ENCODE assay signal across 8 cellular contexts in the genomic region with DNA sequence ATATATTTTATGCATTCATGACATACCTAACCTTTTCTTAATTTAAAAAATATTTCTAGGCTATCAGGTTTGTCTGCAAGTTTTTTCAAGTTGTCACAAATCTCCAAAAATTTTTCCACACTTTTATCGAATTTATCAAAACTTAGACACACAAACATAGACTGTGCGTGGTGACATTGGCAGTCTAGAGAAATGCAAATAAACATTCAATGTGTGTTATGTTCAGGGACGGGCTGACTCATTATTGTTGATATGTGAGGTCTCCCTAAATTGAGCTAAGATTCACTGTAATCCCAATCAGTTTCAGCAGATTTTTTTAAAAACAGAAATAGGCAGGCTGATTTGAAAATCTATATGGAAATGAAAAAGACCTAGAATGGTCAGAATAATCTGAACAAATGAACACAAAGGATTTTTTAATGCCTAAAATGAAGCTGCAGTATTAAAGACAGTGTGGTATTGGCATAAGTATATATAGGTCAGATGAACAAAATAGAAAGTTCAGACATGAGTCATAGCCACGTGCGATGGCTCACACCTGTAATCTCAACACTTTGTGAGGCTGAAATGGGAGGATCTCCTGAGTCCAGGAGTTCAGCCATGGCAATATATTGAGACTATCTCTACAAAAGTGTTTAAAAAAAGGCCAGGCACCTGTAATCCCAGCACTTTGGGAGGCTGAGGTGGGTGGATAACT. TPM values are rescaled to one million over a fixed set of nuclear protein-coding genes. Genes with fewer than 3 reads are reported as not detected.
DNase-seq lines count a peak whose midpoint lies in the region; ATAC-seq, FAIRE-seq and TF ChIP-seq lines count a peak whose summit lies in the region.

No MANE protein-coding gene starts in this region.

- ATAC-seq in HG02763 (IDR thresholded peaks at IDR 0.05; ENCODE audit: unreplicated experiment): peak; percentile 80
- peak; percentile 36 for ATAC-seq in PC-3
- no peak for ATAC-seq in upper lobe of right lung

- H3K4me3 ChIP-seq in PC-3 (ENCODE audit: low read length): peak overlapping the region; percentile 21; the same call in 1 of the 2 replicates
- no peak overlapping the region for H3K4me3 ChIP-seq in small intestine (ENCODE audit: low read depth in 1 of 2, low read length in 2 of 2)
- H3K4me3 ChIP-seq in upper lobe of right lung: no peak overlapping the region
- no peak overlapping the region for H3K4me3 ChIP-seq in SK-N-SH (ENCODE audit: low read depth in 2 of 2, low read length in 1 of 2)

- H3K4me1 Mint-ChIP-seq in activated CD4-positive, alpha-beta T cell treated with anti-CD3 and anti-CD28 coated beads, Interleukin-2, amount 10 ng/mL, durations not matched to agents 7 days and 5 days: peaks cover 9% of the 10 kb centered on the region

- H3K27ac ChIP-seq in PC-3 (ENCODE audit: low read length): peak overlapping the region; percentile 73
- H3K27ac ChIP-seq in small intestine (ENCODE audit: low read depth in 1 of 2, low read length in 1 of 2): no peak overlapping the region
- H3K27ac ChIP-seq in upper lobe of right lung: no peak overlapping the region
- H3K27ac ChIP-seq in SK-N-SH (ENCODE audit: low read depth in 2 of 2, low read length in 1 of 2): no peak overlapping the region

- POLR2A ChIA-PET in activated CD4-positive, alpha-beta T cell treated with anti-CD3 and anti-CD28 coated beads, Interleukin-2, amount 10 ng/mL, durations not matched to agents 7 days and 5 days (lab: Charles Lee): no interaction called here
- POLR2A ChIA-PET in PC-3 (lab: Charles Lee; ENCODE audit: unreplicated experiment): interaction anchor here (0.6 kb wide), 1 partner anchor 54 kb away, joined by 3 read pairs; a partner anchor contains a TSS
- POLR2A ChIA-PET in SK-N-SH (lab: Yijun Ruan, JAX): no interaction called here

- H3K9me2 ChIP-seq in PC-3 (replicated peaks; ENCODE audit: low read length): no peaks in the 10 kb centered on the region
- H3K9me2 ChIP-seq in SK-N-SH: no peaks in the 10 kb centered on the region

- no peak for TF ChIP-seq EP300 in SK-N-SH (IDR thresholded peaks at IDR 0.05; ENCODE audit: borderline replicate concordance in 1 of 2, low read depth in 1 of 2, low read length in 1 of 2)

- DNase-seq in activated CD4-positive, alpha-beta T cell treated with anti-CD3 and anti-CD28 coated beads, Interleukin-2, amount 50 U/mL, for 48 hours: peak; percentile 11 to 38
- no peak for DNase-seq in activated CD4-positive, alpha-beta T cell treated with anti-CD3 and anti-CD28 coated beads, Interleukin-2, amount 10 ng/mL, durations not matched to agents 7 days and 5 days
- DNase-seq in PC-3: peak; percentile 49
- peak; percentile 93 for DNase-seq in small intestine
- DNase-seq in upper lobe of right lung: no peak
- DNase-seq in SK-N-SH: no peak
- no peak for DNase-seq in NCI-H128 (lab: John Stamatoyannopoulos, UW; ENCODE audit: unreplicated experiment)

- H3K9ac ChIP-seq in PC-3 (ENCODE audit: low read length): no peak overlapping the region
- H3K9ac ChIP-seq in SK-N-SH: no peak overlapping the region

- TF ChIP-seq RAD21 in SK-N-SH (IDR thresholded peaks at IDR 0.05; ENCODE audit: low read length): no peak

- peaks cover 41% of the 10 kb centered on the region for H3K4me1 ChIP-seq in PC-3 (ENCODE audit: insufficient read depth, low read length)
- H3K4me1 ChIP-seq in small intestine (ENCODE audit: control insufficient read depth in 2 of 2, insufficient read depth in 1 of 2, low read depth in 1 of 2, low read length in 1 of 2): no peaks in the 10 kb centered on the region
- H3K4me1 ChIP-seq in upper lobe of right lung: no peaks in the 10 kb centered on the region
- peaks cover 0 to 7% of the 10 kb centered on the region in 2 experiments; a peak in 2 of 4 replicates for H3K4me1 ChIP-seq in SK-N-SH (ENCODE audit: control insufficient read depth in 1 of 2, insufficient read depth in 2 of 2, low read depth in 1 of 2, low read length in 1 of 2)

- H3K9me3 Mint-ChIP-seq in activated CD4-positive, alpha-beta T cell treated with anti-CD3 and anti-CD28 coated beads, Interleukin-2, amount 10 ng/mL, durations not matched to agents 7 days and 5 days: no peaks in the 10 kb centered on the region

- no peak for FAIRE-seq in small intestine (lab: Jason Lieb, UNC)

- H3K36me3 Mint-ChIP-seq in activated CD4-positive, alpha-beta T cell treated with anti-CD3 and anti-CD28 coated beads, Interleukin-2, amount 10 ng/mL, durations not matched to agents 7 days and 5 days (ENCODE audit: low read depth): no peaks in the 10 kb centered on the region

- H3F3A ChIP-seq in PC-3 (ENCODE audit: low read length, unreplicated experiment): peaks cover 11% of the 10 kb centered on the region
- H3F3A ChIP-seq in SK-N-SH (replicated peaks; ENCODE audit: insufficient read depth): peaks cover 11% of the 10 kb centered on the region

- H3K9me3 ChIP-seq in PC-3 (ENCODE audit: low read length) (no peaks in the 10 kb centered on the region), small intestine (ENCODE audit: control insufficient read depth, low read depth) (no peaks in the 10 kb centered on the region), upper lobe of right lung (no peaks in the 10 kb centered on the region), SK-N-SH (no peaks in the 10 kb centered on the region)

- WGBS in small intestine, 3 donors: 24 to 45% (median 27%) methylated on average over 5 of the region's 5 CpGs
- WGBS in SK-N-SH (ENCODE audit: low lambda C conversion rate): 80% methylated on average over 5 of the region's 5 CpGs

- no peak overlapping the region for H3K4me3 Mint-ChIP-seq in activated CD4-positive, alpha-beta T cell treated with anti-CD3 and anti-CD28 coated beads, Interleukin-2, amount 10 ng/mL, durations not matched to agents 7 days and 5 days

- TF ChIP-seq CTCF in PC-3 (conservative IDR thresholded peaks at IDR 0.05; ENCODE audit: low read depth, low read length): no peak
- no peak for TF ChIP-seq CTCF in upper lobe of right lung (IDR thresholded peaks at IDR 0.05)
- no peak for TF ChIP-seq CTCF in SK-N-SH (IDR thresholded peaks at IDR 0.05)

- CTCF ChIA-PET in activated CD4-positive, alpha-beta T cell treated with anti-CD3 and anti-CD28 coated beads, Interleukin-2, amount 10 ng/mL, durations not matched to agents 7 days and 5 days (lab: Charles Lee): interaction anchor here (1.1 to 1.2 kb wide), 2 partner anchors 11 to 57 kb away, joined by 3 to 4 read pairs; no protein-coding TSS in a partner anchor
- CTCF ChIA-PET in PC-3 (lab: Charles Lee): no interaction called here
- CTCF ChIA-PET in SK-N-SH (lab: Yijun Ruan, JAX): no interaction called here

- peaks cover 78% of the 10 kb centered on the region for H3K79me2 ChIP-seq in PC-3 (ENCODE audit: low read length)
- H3K79me2 ChIP-seq in SK-N-SH (ENCODE audit: insufficient read depth): peaks cover 14% of the 10 kb centered on the region

- H3K27me3 Mint-ChIP-seq in activated CD4-positive, alpha-beta T cell treated with anti-CD3 and anti-CD28 coated beads, Interleukin-2, amount 10 ng/mL, durations not matched to agents 7 days and 5 days: no peaks in the 10 kb centered on the region

- no TSS peak for BruUV-seq in PC-3 (replicated peaks; lab: Mats Ljungman, UMichigan)

- H3K4me2 ChIP-seq in PC-3 (ENCODE audit: low read length) (peak overlapping the region; percentile 81), SK-N-SH (no peak overlapping the region)

- H2AFZ ChIP-seq in PC-3 (ENCODE audit: low read length) (no peak overlapping the region), SK-N-SH (ENCODE audit: low read depth) (no peak overlapping the region)

- H4K20me1 ChIP-seq in PC-3 (ENCODE audit: low read length): peaks cover 7% of the 10 kb centered on the region; the same call in 1 of the 2 replicates
- peaks cover 16% of the 10 kb centered on the region; the same call in 1 of the 2 replicates for H4K20me1 ChIP-seq in SK-N-SH (ENCODE audit: insufficient read depth)

- H3K27ac Mint-ChIP-seq in activated CD4-positive, alpha-beta T cell treated with anti-CD3 and anti-CD28 coated beads, Interleukin-2, amount 10 ng/mL, durations not matched to agents 7 days and 5 days: no peak overlapping the region

- intact Hi-C loops in PC-3 (cut with micrococcal nuclease): no loop called here
- intact Hi-C loops in upper lobe of right lung (cut with DNase I): no loop called here

- H3K36me3 ChIP-seq in PC-3 (ENCODE audit: low read depth, low read length) (no peaks in the 10 kb centered on the region), small intestine (ENCODE audit: control insufficient read depth in 2 of 2, insufficient read depth in 2 of 2, low read length in 2 of 2) (no peaks in the 10 kb centered on the region), upper lobe of right lung (no peaks in the 10 kb centered on the region), SK-N-SH (replicated peaks in 1 of 2; ENCODE audit: control insufficient read depth in 1 of 2, insufficient read depth in 2 of 2, low read length in 1 of 2) (no peaks in the 10 kb centered on the region)

- H3K27me3 ChIP-seq in PC-3 (ENCODE audit: low read length): no peaks in the 10 kb centered on the region
- H3K27me3 ChIP-seq in small intestine (ENCODE audit: control insufficient read depth in 2 of 2, insufficient read depth in 2 of 2, low read length in 2 of 2): no peaks in the 10 kb centered on the region
- H3K27me3 ChIP-seq in upper lobe of right lung: no peaks in the 10 kb centered on the region
- H3K27me3 ChIP-seq in SK-N-SH (ENCODE audit: insufficient read depth): no peaks in the 10 kb centered on the region

TF ChIP-seq in SK-N-SH, 30 proteins besides CTCF, POLR2A, EP300 and RAD21 (continues in another document):
- TF ChIP-seq RFX5 (IDR thresholded peaks at IDR 0.05; ENCODE audit: low read length) (no peak), TAF1 (IDR thresholded peaks at IDR 0.05; ENCODE audit: borderline replicate concordance, low read depth, low read length) (no peak), FOXJ3 (CRISPR knock-in tag; IDR thresholded peaks at IDR 0.05) (no peak)
- TF ChIP-seq, protein P1, sequence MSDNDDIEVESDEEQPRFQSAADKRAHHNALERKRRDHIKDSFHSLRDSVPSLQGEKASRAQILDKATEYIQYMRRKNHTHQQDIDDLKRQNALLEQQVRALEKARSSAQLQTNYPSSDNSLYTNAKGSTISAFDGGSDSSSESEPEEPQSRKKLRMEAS (IDR thresholded peaks at IDR 0.05; ENCODE audit: low read depth): no peak

RNA-seq across cellular contexts. Expression of a gene that starts 19.2 kb away (rescaled TPM):
- 10 to 100 TPM; 11.4 to 13.8 TPM for total RNA-seq in activated CD4-positive, alpha-beta T cell treated with anti-CD3 and anti-CD28 coated beads, Interleukin-2, amount 10 ng/mL, durations not matched to agents 7 days and 5 days
- total RNA-seq in PC-3 (2014; rRNA removed) (10.6 and 11.1 TPM in 2 replicates), upper lobe of right lung (12.9 TPM)
- polyA plus RNA-seq in small intestine (1 to 10 TPM; 1.3 to 4.9 (median 1.6) TPM), SK-N-SH (2012; rRNA removed) (3.1 and 4.4 TPM in 2 replicates)
- polyA plus RNA-seq in SK-N-SH (2012; cell fraction: cytosol; rRNA removed): 3.1 and 3.5 TPM in 2 replicates
- polyA plus RNA-seq in SK-N-SH (2012; cell fraction: nucleus; rRNA removed): 4.0 and 4.9 TPM in 2 replicates

RNA-seq across cellular contexts. Expression of a gene that starts 53.8 kb away (rescaled TPM):
- 100 to 1,000 TPM; 124 to 146 TPM for total RNA-seq in activated CD4-positive, alpha-beta T cell treated with anti-CD3 and anti-CD28 coated beads, Interleukin-2, amount 10 ng/mL, durations not matched to agents 7 days and 5 days
- total RNA-seq in PC-3 (2014; rRNA removed) (271 and 306 TPM in 2 replicates), upper lobe of right lung (53.5 TPM)
- polyA plus RNA-seq in small intestine (100 to 1,000 TPM; 145 to 163 (median 151) TPM), SK-N-SH (2012; rRNA removed) (268 and 278 TPM in 2 replicates)
- 280 and 288 TPM in 2 replicates for polyA plus RNA-seq in SK-N-SH (2012; cell fraction: cytosol; rRNA removed)
- 122 and 135 TPM in 2 replicates for polyA plus RNA-seq in SK-N-SH (2012; cell fraction: nucleus; rRNA removed)

Comparison
In these comparisons a context has a peak if more than half of its experiments do, and no peak if none do; other contexts are left out.
1. DNase-seq: peak in activated CD4-positive, alpha-beta T cell treated with anti-CD3 and anti-CD28 coated beads, Interleukin-2, amount 50 U/mL, for 48 hours (2 of 2), PC-3 (single experiment) and small intestine (single experiment); none in activated CD4-positive, alpha-beta T cell treated with anti-CD3 and anti-CD28 coated beads, Interleukin-2, amount 10 ng/mL, durations not matched to agents 7 days and 5 days (single experiment), upper lobe of right lung (single experiment), SK-N-SH (single experiment) and NCI-H128 (single experiment).